22 cellular contexts compared by ENCODE assay signal in the genomic region with DNA sequence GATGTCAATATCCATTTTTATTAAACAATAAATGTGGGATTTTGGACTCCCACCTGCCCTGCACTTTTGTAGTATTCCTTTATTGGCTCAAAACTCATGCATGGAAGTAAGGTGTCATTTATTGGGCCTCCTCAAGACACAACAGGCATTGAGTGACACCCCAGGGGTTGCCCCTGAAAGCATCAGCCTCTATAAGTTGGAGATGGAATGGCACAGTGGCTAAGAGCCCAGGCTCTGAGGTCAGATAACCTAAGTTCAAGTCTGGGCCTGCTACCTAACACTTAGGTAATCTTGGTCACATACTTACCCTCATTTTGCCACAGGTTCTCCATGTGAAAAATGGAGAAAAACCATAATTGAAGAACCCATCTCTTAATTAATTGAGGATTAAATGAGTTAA. TPM values are rescaled to one million over a fixed set of nuclear protein-coding genes. Genes with fewer than 3 reads are reported as not detected.
DNase-seq lines count a peak whose midpoint lies in the region; ATAC-seq and TF ChIP-seq lines count a peak whose summit lies in the region.
"Had no signal": no experiment of that assay in that cellular context is flagged by ENCODE, and none has a peak within 500 bp of the region (broad histone marks: within the 10 kb centered on the region; RNA-seq: fewer than 3 reads in every experiment).

No MANE protein-coding gene starts in this region.

- TF ChIP-seq CTCF in epithelial cell of esophagus (IDR thresholded peaks at IDR 0.05; ENCODE audit: insufficient read depth, low read depth, low read length, missing control alignments) = no peak
- no peak for TF ChIP-seq CTCF in gastrocnemius medialis (IDR thresholded peaks at IDR 0.05 in 4 of 5, conservative IDR thresholded peaks at IDR 0.05 in 1 of 5)
- TF ChIP-seq CTCF in brain microvascular endothelial cell (IDR thresholded peaks at IDR 0.05; ENCODE audit: low read depth, low read length, missing control alignments) = no peak

- no peaks in the 10 kb centered on the region for H3K9me3 ChIP-seq in gastrocnemius medialis
- H3K9me3 ChIP-seq: BE2C, SK-N-SH had no signal

- H3K27ac ChIP-seq in gastrocnemius medialis = peak overlapping the region; percentile 93 to 97 (median 96)
- H3K27ac ChIP-seq in brain microvascular endothelial cell = no peak overlapping the region
- H3K27ac ChIP-seq: 22Rv1 had no signal

- no peak for ATAC-seq in gastrocnemius medialis

- TF ChIP-seq POLR2A in gastrocnemius medialis (IDR thresholded peaks at IDR 0.05) = no peak

- peaks cover 74 to 87% of the 10 kb centered on the region in 2 donors for H3K4me1 ChIP-seq in gastrocnemius medialis
- H3K4me1 ChIP-seq: BE2C had no signal

- no peak overlapping the region for H3K4me3 ChIP-seq in epithelial cell of esophagus (ENCODE audit: low read length)
- no peak overlapping the region for H3K4me3 ChIP-seq in gastrocnemius medialis
- no peak overlapping the region for H3K4me3 ChIP-seq in brain microvascular endothelial cell (ENCODE audit: low read depth, low read length)

- DNase-seq in DMS79 (lab: John Stamatoyannopoulos, UW) = peak; percentile 89
- DNase-seq in DMS79 treated with DMSO at 0.1 percent for 48 hours (lab: John Stamatoyannopoulos, UW) = no peak
- DNase-seq in NCI-H82 treated with DMSO at 0.1 percent for 48 hours (lab: John Stamatoyannopoulos, UW; ENCODE audit: unreplicated experiment) = peak; percentile 53
- peak; percentile 21 for DNase-seq in epithelial cell of esophagus (ENCODE audit: low read depth)
- DNase-seq in gastrocnemius medialis = no peak
- no peak for DNase-seq in NCI-H2029 (lab: John Stamatoyannopoulos, UW)
- no peak for DNase-seq in brain microvascular endothelial cell
- no peak for DNase-seq in T1000 (lab: John Stamatoyannopoulos, UW)
- DNase-seq: CD8-positive, alpha-beta memory T cell; DMS 273 treated with DMSO at 0.1 percent for 48 hours; GOT3; KBM-7; MV-4-11; NCI-H1436 treated with DMSO at 0.1 percent for 48 hours; NCI-H1930; NCI-H2227 treated with DMSO at 0.1 percent for 48 hours; SIG-M5; SK-N-SH; SW 1271 had no signal

- no peaks in the 10 kb centered on the region for H3K27me3 ChIP-seq in gastrocnemius medialis
- no peaks in the 10 kb centered on the region for H3K27me3 ChIP-seq in brain microvascular endothelial cell (replicated peaks)

- intact Hi-C loops in gastrocnemius medialis (cut with DNase I; ENCODE audit: low total_unique reads) = no loop called here

- H3K36me3 ChIP-seq in gastrocnemius medialis = no peaks in the 10 kb centered on the region
- no peaks in the 10 kb centered on the region for H3K36me3 ChIP-seq in brain microvascular endothelial cell (replicated peaks)
- H3K36me3 ChIP-seq: BE2C had no signal

- in situ Hi-C loops in gastrocnemius medialis (cut with MboI; ENCODE audit: low sequenced_read_pairs in 4 of 4) = no loop called here
- in situ Hi-C loops in brain microvascular endothelial cell (cut with HindIII; ENCODE audit: low pct_ligation_motif_present, low sequenced_read_pairs) = no loop called here

RNA-seq across cellular contexts. Expression of gene CAPN3, which starts 4.6 kb away (rescaled TPM):
- total RNA-seq in gastrocnemius medialis = 100 to 1,000 TPM in 3 of 4 donors, 10 to 100 TPM in 1; 96.8 to 263 (median 163) TPM
- total RNA-seq: HT-29 had no signal

Comparison
In these comparisons a context has a peak if more than half of its experiments do, and no peak if none do; other contexts are left out.
1. DNase-seq: peak in DMS79 (single experiment), NCI-H82 treated with DMSO at 0.1 percent for 48 hours (single experiment) and epithelial cell of esophagus (single experiment); none in DMS79 treated with DMSO at 0.1 percent for 48 hours (single experiment), gastrocnemius medialis (0 of 2), NCI-H2029 (single experiment), brain microvascular endothelial cell (single experiment) and T1000 (single experiment).